Comparison of ENCODE assay signal across 22 cellular contexts in genomic region chr4:111842336-111842735, GRCh38.
"Had no signal": no experiment of that assay in that cellular context is flagged by ENCODE, and none has a peak within 500 bp of the region (broad histone marks: within the 10 kb centered on the region; RNA-seq: fewer than 3 reads in every experiment).

No MANE protein-coding gene starts in this region.

- H3K27me3 Mint-ChIP-seq: dendritic cell treated with granulocyte-macrophage colony-stimulating factor and Interleukin-4, amounts not matched to agents 40 ng/mL and 50 ng/mL, for 4 days; effector memory CD8-positive, alpha-beta T cell; natural killer cell treated with Interleukin-12 subunit alpha and Interleukin-12 subunit beta and Interleukin-15 and Interleukin-18, amount 100 ng/mL, for 72 hours; stimulated activated memory B cell treated with anti-CD40 and anti-IgM and Interleukin-4, amounts not matched to agents 10 μg/mL and 1 μg/mL and 100 μg/mL, for 72 hours; stimulated activated naive CD8-positive, alpha-beta T cell treated with anti-CD3 and anti-CD28 coated beads, Interleukin-15, Interleukin-2, amounts not matched to agents 100 ng/mL and 50 ng/mL, for 24 hours had no signal

- H3K9ac ChIP-seq: parathyroid adenoma had no signal

- H3K36me3 Mint-ChIP-seq: immature natural killer cell; natural killer cell treated with Interleukin-12 subunit alpha and Interleukin-12 subunit beta and Interleukin-15 and Interleukin-18, amount 100 ng/mL, for 72 hours; stimulated activated memory B cell treated with anti-CD40 and anti-IgM and Interleukin-4, amounts not matched to agents 10 μg/mL and 1 μg/mL and 100 μg/mL, for 72 hours had no signal

- ATAC-seq: effector memory CD8-positive, alpha-beta T cell; left cardiac atrium; mucosa of descending colon; natural killer cell treated with Interleukin-12 subunit alpha and Interleukin-12 subunit beta and Interleukin-15 and Interleukin-18, amount 100 ng/mL, for 72 hours; right lobe of liver; stimulated activated memory B cell treated with anti-CD40 and anti-IgM and Interleukin-4, amounts not matched to agents 10 μg/mL and 1 μg/mL and 100 μg/mL, for 72 hours; upper lobe of right lung had no signal

- H3K9me3 Mint-ChIP-seq: dendritic cell treated with granulocyte-macrophage colony-stimulating factor and Interleukin-4, amounts not matched to agents 40 ng/mL and 50 ng/mL, for 4 days; stimulated activated memory B cell treated with anti-CD40 and anti-IgM and Interleukin-4, amounts not matched to agents 10 μg/mL and 1 μg/mL and 100 μg/mL, for 72 hours; stimulated activated naive CD8-positive, alpha-beta T cell treated with anti-CD3 and anti-CD28 coated beads, Interleukin-15, Interleukin-2, amounts not matched to agents 100 ng/mL and 50 ng/mL, for 24 hours had no signal

- DNase-seq: cerebellar nuclear complex; effector memory CD8-positive, alpha-beta T cell; esophagus squamous epithelium; immature natural killer cell; kidney; left cardiac atrium; mucosa of descending colon; occipital lobe; right lobe of liver; spleen; stimulated activated CD4-positive, alpha-beta T cell treated with anti-CD3 and anti-CD28 coated beads, Interleukin-15, amount 100 ng/mL, for 24 hours; stimulated activated CD4-positive, alpha-beta T cell treated with anti-CD3 and anti-CD28 coated beads, Interleukin-1b, Interleukin-23, amount 100 ng/mL, for 48 hours; stimulated activated CD4-positive, alpha-beta T cell treated with anti-CD3 and anti-CD28 coated beads, Interleukin-4, amount 100 ng/mL, for 24 hours; upper lobe of right lung had no signal

- H3K27ac Mint-ChIP-seq: dendritic cell treated with granulocyte-macrophage colony-stimulating factor and Interleukin-4, amounts not matched to agents 40 ng/mL and 50 ng/mL, for 4 days; effector memory CD8-positive, alpha-beta T cell; immature natural killer cell; natural killer cell treated with Interleukin-12 subunit alpha and Interleukin-12 subunit beta and Interleukin-15 and Interleukin-18, amount 100 ng/mL, for 72 hours; stimulated activated memory B cell treated with anti-CD40 and anti-IgM and Interleukin-4, amounts not matched to agents 10 μg/mL and 1 μg/mL and 100 μg/mL, for 72 hours; stimulated activated naive CD8-positive, alpha-beta T cell treated with anti-CD3 and anti-CD28 coated beads, Interleukin-15, Interleukin-2, amounts not matched to agents 100 ng/mL and 50 ng/mL, for 24 hours had no signal

- H3K27ac ChIP-seq: esophagus squamous epithelium, parathyroid adenoma, prostate gland, right lobe of liver, spleen, upper lobe of right lung, vagina had no signal

- H3K4me1 ChIP-seq: esophagus squamous epithelium, parathyroid adenoma, prostate gland, right lobe of liver, spleen, upper lobe of right lung, vagina had no signal

- H3K4me1 Mint-ChIP-seq: immature natural killer cell; stimulated activated memory B cell treated with anti-CD40 and anti-IgM and Interleukin-4, amounts not matched to agents 10 μg/mL and 1 μg/mL and 100 μg/mL, for 72 hours had no signal

- H3K4me3 ChIP-seq: esophagus squamous epithelium, mucosa of descending colon, prostate gland, right lobe of liver, spleen, tibial nerve, upper lobe of right lung, vagina had no signal

- H2AFZ ChIP-seq: parathyroid adenoma had no signal

- H3K36me3 ChIP-seq: esophagus squamous epithelium, prostate gland, right lobe of liver, spleen, tibial nerve, upper lobe of right lung, vagina had no signal

- H3K79me2 ChIP-seq: parathyroid adenoma had no signal

- H3K9me3 ChIP-seq: esophagus squamous epithelium, mucosa of descending colon, prostate gland, right lobe of liver, tibial nerve, upper lobe of right lung, vagina had no signal

- H3K27me3 ChIP-seq: esophagus squamous epithelium, right lobe of liver, tibial nerve, upper lobe of right lung, vagina had no signal

- H3K4me3 Mint-ChIP-seq: dendritic cell treated with granulocyte-macrophage colony-stimulating factor and Interleukin-4, amounts not matched to agents 40 ng/mL and 50 ng/mL, for 4 days; effector memory CD8-positive, alpha-beta T cell; immature natural killer cell; natural killer cell treated with Interleukin-12 subunit alpha and Interleukin-12 subunit beta and Interleukin-15 and Interleukin-18, amount 100 ng/mL, for 72 hours; stimulated activated memory B cell treated with anti-CD40 and anti-IgM and Interleukin-4, amounts not matched to agents 10 μg/mL and 1 μg/mL and 100 μg/mL, for 72 hours; stimulated activated naive CD8-positive, alpha-beta T cell treated with anti-CD3 and anti-CD28 coated beads, Interleukin-15, Interleukin-2, amounts not matched to agents 100 ng/mL and 50 ng/mL, for 24 hours had no signal
